ENCODE assay signal across 10 cellular contexts in genomic region chr14:61177279-61178225, GRCh38.
A peak's percentile ranks its signal among the peaks of the same experiment; 100 is the strongest.
DNase-seq lines count a peak whose midpoint lies in the region; ATAC-seq and TF ChIP-seq lines count a peak whose summit lies in the region.
"Had no signal": no experiment of that assay in that cellular context is flagged by ENCODE, and none has a peak within 500 bp of the region (broad histone marks: within the 10 kb centered on the region; RNA-seq: fewer than 3 reads in every experiment).

No MANE protein-coding gene starts in this region.

- no peaks in the 10 kb centered on the region for H3K79me2 ChIP-seq in neural progenitor cell (ENCODE audit: low read depth)

- H3K27ac Mint-ChIP-seq in Caco-2 (ENCODE audit: unreplicated experiment) (peak overlapping the region; percentile 52), neural progenitor cell (no peak overlapping the region)
- peak overlapping the region; percentile 68 to 94 for H3K27ac Mint-ChIP-seq in activated naive CD4-positive, alpha-beta T cell treated with anti-CD3 and anti-CD28 coated beads, Interleukin-2, amount 50 U/mL, for 72 hours

- POLR2A ChIA-PET in Caco-2 (lab: Charles Lee): no interaction called here

- H3K36me3 ChIP-seq in Caco-2 (ENCODE audit: control insufficient read depth, insufficient read depth, low read length) (no peaks in the 10 kb centered on the region), HUES48 (ENCODE audit: control insufficient read depth, insufficient read depth, low read length) (no peaks in the 10 kb centered on the region), mesenchymal stem cell (ENCODE audit: control insufficient read depth in 1 of 2, insufficient read depth in 2 of 2, low read depth in 1 of 2, low read length in 2 of 2) (no peaks in the 10 kb centered on the region), neural progenitor cell (no peaks in the 10 kb centered on the region), colonic mucosa (no peaks in the 10 kb centered on the region)

- peak overlapping the region; percentile 63 to 81 for H3K4ac ChIP-seq in mesenchymal stem cell (ENCODE audit: low read depth in 1 of 2, low read length in 2 of 2)

- H2BK12ac ChIP-seq in mesenchymal stem cell (ENCODE audit: low read length in 2 of 2): peak overlapping the region; percentile 82 to 98

- H3F3A ChIP-seq in neural progenitor cell (ENCODE audit: low read depth): peaks cover 18% of the 10 kb centered on the region

- H3K9me3 Mint-ChIP-seq in Caco-2 (ENCODE audit: unreplicated experiment) (no peaks in the 10 kb centered on the region), neural progenitor cell (peaks cover 8% of the 10 kb centered on the region)
- peaks cover 9 to 10% of the 10 kb centered on the region in 2 donors for H3K9me3 Mint-ChIP-seq in activated naive CD4-positive, alpha-beta T cell treated with anti-CD3 and anti-CD28 coated beads, Interleukin-2, amount 50 U/mL, for 72 hours

- H4K91ac ChIP-seq in mesenchymal stem cell (ENCODE audit: low read length): peak overlapping the region; percentile 85

- peak overlapping the region; percentile 83 to 88 for H3K18ac ChIP-seq in mesenchymal stem cell (ENCODE audit: low read depth in 1 of 2, low read length in 2 of 2)

- peak overlapping the region; percentile 90 for H2BK5ac ChIP-seq in mesenchymal stem cell (ENCODE audit: low read depth, low read length, poor library complexity, severe bottlenecking)

- H2AFZ ChIP-seq in mesenchymal stem cell (ENCODE audit: low read depth, low read length) (peak overlapping the region; percentile 60), neural progenitor cell (replicated peaks) (no peak overlapping the region)

- no TSS peak for BruUV-seq in Caco-2 (replicated peaks; lab: Mats Ljungman, UMichigan)

- intact Hi-C loops in Caco-2 (cut with micrococcal nuclease; ENCODE audit: unreplicated experiment): no loop called here
- intact Hi-C loops in colonic mucosa (cut with DNase I): no loop called here

- WGBS in mesenchymal stem cell: 76% methylated on average over 12 of the region's 14 CpGs

- H4K8ac ChIP-seq in mesenchymal stem cell (ENCODE audit: low read length): peak overlapping the region; percentile 74

- no peak overlapping the region for H3K23ac ChIP-seq in mesenchymal stem cell (ENCODE audit: low read length in 2 of 2)

- H3K4me1 ChIP-seq in Caco-2: peaks cover 6% of the 10 kb centered on the region
- H3K4me1 ChIP-seq in HUES48 (ENCODE audit: control insufficient read depth, insufficient read depth, low read length): peaks cover 25% of the 10 kb centered on the region
- H3K4me1 ChIP-seq in mesenchymal stem cell (ENCODE audit: control insufficient read depth, insufficient read depth, low read depth, low read length): peaks cover 21% of the 10 kb centered on the region
- H3K4me1 ChIP-seq in neural progenitor cell: peaks cover 11% of the 10 kb centered on the region
- no peaks in the 10 kb centered on the region for H3K4me1 ChIP-seq in colonic mucosa

- H3K4me1 Mint-ChIP-seq in Caco-2 (ENCODE audit: low read depth, unreplicated experiment) (peaks cover 7% of the 10 kb centered on the region), neural progenitor cell (peaks cover 26% of the 10 kb centered on the region)

- H3K14ac ChIP-seq in mesenchymal stem cell (ENCODE audit: low read length in 2 of 2): no peak overlapping the region

- no peaks in the 10 kb centered on the region for H3K36me3 Mint-ChIP-seq in Caco-2 (ENCODE audit: insufficient read depth, unreplicated experiment)
- H3K36me3 Mint-ChIP-seq in activated naive CD4-positive, alpha-beta T cell treated with anti-CD3 and anti-CD28 coated beads, Interleukin-2, amount 50 U/mL, for 72 hours: peaks cover 0 to 24% of the 10 kb centered on the region in 2 donors
- H3K36me3 Mint-ChIP-seq in neural progenitor cell: no peaks in the 10 kb centered on the region

- H2BK120ac ChIP-seq in mesenchymal stem cell (ENCODE audit: low read depth, low read length): peak overlapping the region; percentile 74

- DNase-seq in Caco-2: no peak
- DNase-seq in activated naive CD4-positive, alpha-beta T cell treated with anti-CD3 and anti-CD28 coated beads, Interleukin-2, amount 50 U/mL, for 72 hours (ENCODE audit: low spot score in 2 of 2): no peak
- DNase-seq in mesenchymal stem cell: peak; percentile 51
- DNase-seq in NK-92 (lab: John Stamatoyannopoulos, UW; ENCODE audit: unreplicated experiment): no peak
- no peak for DNase-seq in neural progenitor cell (ENCODE audit: low spot score)
- DNase-seq in colonic mucosa: no peak
- DNase-seq: GF-D8, NCI-H1930 had no signal

- H3K4me2 ChIP-seq in mesenchymal stem cell (ENCODE audit: low read length, poor library complexity, severe bottlenecking): no peak overlapping the region
- no peak overlapping the region for H3K4me2 ChIP-seq in neural progenitor cell

- no peak overlapping the region for H3K4me3 ChIP-seq in Caco-2 (ENCODE audit: low read depth, low read length)
- no peak overlapping the region for H3K4me3 ChIP-seq in HUES48 (ENCODE audit: low read depth, low read length)
- H3K4me3 ChIP-seq in mesenchymal stem cell (ENCODE audit: insufficient read depth in 1 of 2, low read depth in 1 of 2, low read length in 2 of 2): no peak overlapping the region
- no peak overlapping the region for H3K4me3 ChIP-seq in neural progenitor cell
- H3K4me3 ChIP-seq in colonic mucosa: no peak overlapping the region

- H3K4me3 Mint-ChIP-seq in Caco-2 (ENCODE audit: unreplicated experiment) (no peak overlapping the region), neural progenitor cell (no peak overlapping the region)

- H2AK5ac ChIP-seq in mesenchymal stem cell (ENCODE audit: low read length, severe bottlenecking): peak overlapping the region; percentile 49

- H3K27me3 ChIP-seq in Caco-2 (replicated peaks; ENCODE audit: control insufficient read depth, insufficient read depth, low read length) (no peaks in the 10 kb centered on the region), HUES48 (ENCODE audit: control insufficient read depth, insufficient read depth, low read length) (no peaks in the 10 kb centered on the region), mesenchymal stem cell (ENCODE audit: control insufficient read depth in 1 of 2, insufficient read depth in 1 of 2, low read length in 2 of 2) (no peaks in the 10 kb centered on the region), neural progenitor cell (no peaks in the 10 kb centered on the region), colonic mucosa (no peaks in the 10 kb centered on the region)

- H4K20me1 ChIP-seq in neural progenitor cell (ENCODE audit: low read depth): no peaks in the 10 kb centered on the region

- H3K79me1 ChIP-seq in mesenchymal stem cell (replicated peaks; ENCODE audit: low read length, poor library complexity, severe bottlenecking): no peaks in the 10 kb centered on the region

- peak overlapping the region; percentile 82 for H2BK15ac ChIP-seq in mesenchymal stem cell (ENCODE audit: low read depth, poor library complexity, severe bottlenecking)

- peak; percentile 33 to 40 for ATAC-seq in activated naive CD4-positive, alpha-beta T cell treated with anti-CD3 and anti-CD28 coated beads, Interleukin-2, amount 50 U/mL, for 72 hours
- no peak for ATAC-seq in HG03342 (IDR thresholded peaks at IDR 0.05; ENCODE audit: unreplicated experiment)

- H3K9ac ChIP-seq in HUES48 (ENCODE audit: low read depth, low read length): no peak overlapping the region
- H3K9ac ChIP-seq in mesenchymal stem cell (ENCODE audit: low read length): no peak overlapping the region
- no peak overlapping the region for H3K9ac ChIP-seq in neural progenitor cell
- no peak overlapping the region for H3K9ac ChIP-seq in colonic mucosa (ENCODE audit: low read depth in 2 of 2, low read length in 2 of 2)

- CTCF ChIA-PET in Caco-2 (lab: Charles Lee): no interaction called here

- peaks cover 4% of the 10 kb centered on the region for H3K27me3 Mint-ChIP-seq in Caco-2 (ENCODE audit: insufficient read depth, unreplicated experiment)
- peaks cover 5% of the 10 kb centered on the region for H3K27me3 Mint-ChIP-seq in neural progenitor cell (ENCODE audit: insufficient read depth, low read depth)

- H3K9me3 ChIP-seq in Caco-2 (no peaks in the 10 kb centered on the region), HUES48 (ENCODE audit: control insufficient read depth, insufficient read depth, low read length) (peaks cover 5% of the 10 kb centered on the region), mesenchymal stem cell (ENCODE audit: control insufficient read depth, low read length) (peaks cover 4% of the 10 kb centered on the region), neural progenitor cell (ENCODE audit: low read depth) (no peaks in the 10 kb centered on the region), colonic mucosa (no peaks in the 10 kb centered on the region)

- TF ChIP-seq CTCF in Caco-2 (IDR thresholded peaks at IDR 0.05; ENCODE audit: insufficient read depth in 1 of 2, low read depth in 1 of 2, low read length in 1 of 2, severe bottlenecking in 1 of 2, unreplicated experiment in 1 of 2): no peak
- no peak for TF ChIP-seq CTCF in neural progenitor cell (IDR thresholded peaks at IDR 0.05)
- TF ChIP-seq CTCF in colonic mucosa (IDR thresholded peaks at IDR 0.05): no peak

- H3K27ac ChIP-seq in HUES48 (ENCODE audit: low read depth, low read length): peak overlapping the region; percentile 82
- H3K27ac ChIP-seq in mesenchymal stem cell (ENCODE audit: low read length, poor library complexity, severe bottlenecking): peak overlapping the region; percentile 98
- no peak overlapping the region for H3K27ac ChIP-seq in neural progenitor cell
- no peak overlapping the region for H3K27ac ChIP-seq in colonic mucosa

Comparison
In these comparisons a context has a peak if more than half of its experiments do, and no peak if none do; other contexts are left out.
1. H3K27ac ChIP-seq: peak in HUES48 (single experiment) and mesenchymal stem cell (single experiment); none in neural progenitor cell (single experiment) and colonic mucosa (single experiment).